In the genomic region with DNA sequence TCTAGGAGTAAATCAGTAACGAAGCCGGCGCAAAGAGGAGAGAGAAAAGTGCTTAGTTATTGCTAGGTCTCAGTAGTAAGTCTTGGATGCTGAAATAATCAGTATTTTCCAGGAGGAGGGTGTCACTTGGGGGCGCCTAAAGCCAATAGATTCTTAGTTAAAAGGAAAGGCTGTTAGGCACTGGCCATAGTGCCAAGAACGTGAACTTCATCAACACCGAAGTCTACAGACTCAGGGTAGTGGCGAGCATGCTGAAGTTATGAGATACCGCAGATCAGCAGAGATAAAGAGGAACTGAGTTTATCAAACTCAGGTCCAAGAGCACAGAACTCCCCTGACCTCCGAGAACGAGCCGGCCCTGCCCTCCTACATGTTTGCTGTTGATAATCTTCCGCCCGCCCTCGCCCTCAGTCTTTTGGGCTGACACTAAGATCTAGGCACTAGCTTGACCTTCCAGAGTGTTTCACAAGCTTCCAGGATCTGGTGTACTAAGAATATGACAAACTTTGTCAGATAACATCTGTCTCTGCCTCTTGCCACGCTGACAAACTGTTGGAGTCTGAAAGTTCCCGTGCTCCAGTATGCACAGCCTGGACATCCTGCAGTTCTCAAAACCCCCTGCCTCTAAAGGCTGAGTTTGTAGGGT, we compare ENCODE assay signal across 1 cellular context.
TF ChIP-seq lines count a peak whose summit lies in the region.

No MANE protein-coding gene starts in this region.

TF ChIP-seq in K562, 482 proteins besides CTCF, POLR2A, EP300 and RAD21 (continued from another document):
- TF ChIP-seq, protein P1, sequence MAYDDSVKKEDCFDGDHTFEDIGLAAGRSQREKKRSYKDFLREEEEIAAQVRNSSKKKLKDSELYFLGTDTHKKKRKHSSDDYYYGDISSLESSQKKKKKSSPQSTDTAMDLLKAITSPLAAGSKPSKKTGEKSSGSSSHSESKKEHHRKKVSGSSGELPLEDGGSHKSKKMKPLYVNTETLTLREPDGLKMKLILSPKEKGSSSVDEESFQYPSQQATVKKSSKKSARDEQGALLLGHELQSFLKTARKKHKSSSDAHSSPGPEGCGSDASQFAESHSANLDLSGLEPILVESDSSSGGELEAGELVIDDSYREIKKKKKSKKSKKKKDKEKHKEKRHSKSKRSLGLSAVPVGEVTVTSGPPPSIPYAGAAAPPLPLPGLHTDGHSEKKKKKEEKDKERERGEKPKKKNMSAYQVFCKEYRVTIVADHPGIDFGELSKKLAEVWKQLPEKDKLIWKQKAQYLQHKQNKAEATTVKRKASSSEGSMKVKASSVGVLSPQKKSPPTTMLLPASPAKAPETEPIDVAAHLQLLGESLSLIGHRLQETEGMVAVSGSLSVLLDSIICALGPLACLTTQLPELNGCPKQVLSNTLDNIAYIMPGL (CRISPR knock-in tag; IDR thresholded peaks at IDR 0.05): no peak
- no peak for TF ChIP-seq STAT6 (CRISPR knock-in tag; IDR thresholded peaks at IDR 0.05)
- peak; percentile 47; the same call in 1 of the 2 replicates for TF ChIP-seq NFIC (IDR thresholded peaks at IDR 0.05)
- TF ChIP-seq RB1 (IDR thresholded peaks at IDR 0.05; ENCODE audit: low read depth): no peak
- no peak for TF ChIP-seq CCAR2 (IDR thresholded peaks at IDR 0.05; ENCODE audit: low read depth, low read length)
- TF ChIP-seq, protein P2, sequence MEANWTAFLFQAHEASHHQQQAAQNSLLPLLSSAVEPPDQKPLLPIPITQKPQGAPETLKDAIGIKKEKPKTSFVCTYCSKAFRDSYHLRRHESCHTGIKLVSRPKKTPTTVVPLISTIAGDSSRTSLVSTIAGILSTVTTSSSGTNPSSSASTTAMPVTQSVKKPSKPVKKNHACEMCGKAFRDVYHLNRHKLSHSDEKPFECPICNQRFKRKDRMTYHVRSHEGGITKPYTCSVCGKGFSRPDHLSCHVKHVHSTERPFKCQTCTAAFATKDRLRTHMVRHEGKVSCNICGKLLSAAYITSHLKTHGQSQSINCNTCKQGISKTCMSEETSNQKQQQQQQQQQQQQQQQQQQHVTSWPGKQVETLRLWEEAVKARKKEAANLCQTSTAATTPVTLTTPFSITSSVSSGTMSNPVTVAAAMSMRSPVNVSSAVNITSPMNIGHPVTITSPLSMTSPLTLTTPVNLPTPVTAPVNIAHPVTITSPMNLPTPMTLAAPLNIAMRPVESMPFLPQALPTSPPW (CRISPR knock-in tag; IDR thresholded peaks at IDR 0.05): peak; percentile 36; the same call in 1 of the 2 replicates
- TF ChIP-seq TCF7 (IDR thresholded peaks at IDR 0.05; ENCODE audit: borderline replicate concordance): no peak
- peak; percentile 25; the same call in 1 of the 2 replicates for TF ChIP-seq NFE2 (IDR thresholded peaks at IDR 0.05; ENCODE audit: low read depth)
- 0 out of 4 replicates have a peak, but pooled peaks of 1 of the 2 experiments have one; percentile 11 for TF ChIP-seq FOXA3 (CRISPR knock-in tag; conservative IDR thresholded peaks at IDR 0.05 in 1 of 2, IDR thresholded peaks at IDR 0.05 in 1 of 2)
- TF ChIP-seq NBN (IDR thresholded peaks at IDR 0.05; ENCODE audit: low read depth): peak; percentile 77; the same call in 1 of the 2 replicates
- peak; percentile 89 for TF ChIP-seq ESRRA (IDR thresholded peaks at IDR 0.05; ENCODE audit: borderline replicate concordance, low read depth)
- TF ChIP-seq SFPQ (IDR thresholded peaks at IDR 0.05; ENCODE audit: low read depth, low read length): no peak
- TF ChIP-seq PATZ1 (CRISPR knock-in tag; IDR thresholded peaks at IDR 0.05; ENCODE audit: borderline replicate concordance): no peak
- no peak for TF ChIP-seq SMARCB1 (IDR thresholded peaks at IDR 0.05; ENCODE audit: insufficient read length, low read depth)
- peak; percentile 66; the same call in 1 of the 2 replicates for TF ChIP-seq ZNF324 (CRISPR knock-in tag; IDR thresholded peaks at IDR 0.05)
- no peak for TF ChIP-seq MYBL2 (IDR thresholded peaks at IDR 0.05; ENCODE audit: low read depth)
- no peak for TF ChIP-seq MYBL2 (CRISPR knock-in tag; IDR thresholded peaks at IDR 0.05; ENCODE audit: borderline replicate concordance)
- peak; percentile 34; the same call in 1 of the 2 replicates for TF ChIP-seq EGR1 (conservative IDR thresholded peaks at IDR 0.05)
